Comparison of ENCODE assay signal across 12 cellular contexts in the genomic region with DNA sequence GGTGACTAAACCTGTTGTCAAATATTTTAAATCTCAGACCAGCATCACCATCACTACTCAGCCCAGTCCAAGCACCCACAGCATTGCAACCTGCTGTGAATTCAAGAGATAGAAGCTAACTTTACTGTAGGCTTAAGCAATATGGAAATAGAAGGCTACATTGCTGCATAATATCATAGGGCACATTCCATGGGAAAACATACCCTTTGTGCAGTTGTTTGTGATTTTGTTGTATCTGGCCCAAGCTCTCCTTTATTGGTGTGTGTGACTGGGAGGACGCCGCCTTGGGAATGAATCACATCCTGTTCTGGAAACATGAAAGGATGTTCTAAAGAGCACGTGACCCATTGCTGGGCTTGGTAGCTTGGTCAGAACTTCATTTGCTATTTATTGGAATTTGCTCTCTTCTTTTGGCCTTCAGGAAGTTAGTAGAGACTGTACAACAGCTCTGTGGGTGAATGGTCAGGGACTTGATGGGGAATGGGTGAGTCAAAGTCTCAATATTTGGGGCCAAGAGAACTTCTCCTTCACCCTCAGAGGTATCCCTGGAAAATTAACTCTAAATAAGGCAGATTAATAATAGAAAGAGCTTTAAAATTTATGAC.
DNase-seq lines count a peak whose midpoint lies in the region; ATAC-seq and TF ChIP-seq lines count a peak whose summit lies in the region.
"Had no signal": no experiment of that assay in that cellular context is flagged by ENCODE, and none has a peak within 500 bp of the region (broad histone marks: within the 10 kb centered on the region; RNA-seq: fewer than 3 reads in every experiment).

No MANE protein-coding gene starts in this region.

- no peaks in the 10 kb centered on the region for H3K79me2 ChIP-seq in osteoblast (ENCODE audit: insufficient read depth, low read length)

- peak overlapping the region in 3 of 4 donors; percentile 34 to 84 (median 77) for H3K27ac ChIP-seq in Peyer's patch
- H3K27ac ChIP-seq in osteoblast (ENCODE audit: low read depth, low read length), result peak overlapping the region; percentile 58
- no peak overlapping the region for H3K27ac ChIP-seq in prostate gland
- H3K27ac ChIP-seq: testis had no signal

- peak; percentile 75 for DNase-seq in Daoy (ENCODE audit: low read depth)
- DNase-seq in Peyer's patch, result peak in 2 of 3 donors; percentile 63 to 76
- DNase-seq in osteoblast (ENCODE audit: insufficient read length, low spot score, missing footprints), result peak; percentile 61
- DNase-seq in OCI-M2 (lab: John Stamatoyannopoulos, UW; ENCODE audit: unreplicated experiment), result no peak
- no peak for DNase-seq in prostate gland (ENCODE audit: low spot score)
- no peak for DNase-seq in T-cell
- no peak for DNase-seq in activated CD8-positive, alpha-beta memory T cell treated with anti-CD3 and anti-CD28 coated beads for 24 hours
- DNase-seq: NCI-H1436, SHP77 treated with DMSO at 0.1 percent for 48 hours, testis had no signal

- POLR2A ChIA-PET in T-cell (lab: Charles Lee), result no interaction called here

- H2AFZ ChIP-seq in osteoblast (ENCODE audit: low read length), result peak overlapping the region; percentile 5

- no peak overlapping the region for H3K27ac Mint-ChIP-seq in T-cell

- CTCF ChIA-PET in T-cell (lab: Charles Lee), result no interaction called here

- no peak for TF ChIP-seq POLR2A in Peyer's patch (IDR thresholded peaks at IDR 0.05)
- no peak for TF ChIP-seq POLR2A in prostate gland (IDR thresholded peaks at IDR 0.05)

- no peaks in the 10 kb centered on the region for H4K20me1 ChIP-seq in osteoblast (ENCODE audit: insufficient read depth, low read length)

- H3K4me1 ChIP-seq in Peyer's patch (peaks cover 0 to 6% (median 2%) of the 10 kb centered on the region in 4 donors), osteoblast (ENCODE audit: insufficient read depth, low read length) (peaks cover 34% of the 10 kb centered on the region), prostate gland (replicated peaks) (no peaks in the 10 kb centered on the region)
- H3K4me1 ChIP-seq: testis had no signal

- TF ChIP-seq CTCF in Peyer's patch (IDR thresholded peaks at IDR 0.05), result no peak
- TF ChIP-seq CTCF in osteoblast (IDR thresholded peaks at IDR 0.05; ENCODE audit: extremely low read depth, low read depth, low read length), result no peak
- TF ChIP-seq CTCF in prostate gland (IDR thresholded peaks at IDR 0.05), result no peak

- intact Hi-C loops in prostate gland (cut with DNase I), result no loop called here

- no peaks in the 10 kb centered on the region for H3K36me3 Mint-ChIP-seq in T-cell

- ATAC-seq in esophagus mucosa (peak; percentile 76), T-cell (replicated peaks in 1 of 4) (no peak)

- WGBS in prostate gland, result 74% methylated on average over 3 of the region's 3 CpGs

- H3K27me3 ChIP-seq in Peyer's patch (no peaks in the 10 kb centered on the region), osteoblast (ENCODE audit: insufficient read depth, low read length) (no peaks in the 10 kb centered on the region), prostate gland (replicated peaks; ENCODE audit: insufficient read depth) (no peaks in the 10 kb centered on the region)
- H3K27me3 ChIP-seq: testis had no signal

- no peaks in the 10 kb centered on the region for H3K9me3 ChIP-seq in Peyer's patch
- H3K9me3 ChIP-seq in osteoblast (ENCODE audit: low read depth, low read length), result no peaks in the 10 kb centered on the region
- no peaks in the 10 kb centered on the region for H3K9me3 ChIP-seq in prostate gland
- H3K9me3 ChIP-seq: testis had no signal

- H3K4me3 ChIP-seq in Peyer's patch, result no peak overlapping the region
- H3K4me3 ChIP-seq in osteoblast (ENCODE audit: insufficient read depth, low read length), result no peak overlapping the region
- H3K4me3 ChIP-seq in prostate gland, result no peak overlapping the region
- H3K4me3 ChIP-seq: testis had no signal

- no peaks in the 10 kb centered on the region for H3K4me1 Mint-ChIP-seq in T-cell
- H3K4me1 Mint-ChIP-seq: central memory CD8-positive, alpha-beta T cell had no signal

- peaks cover 16 to 27% of the 10 kb centered on the region in 2 donors for H3K27me3 Mint-ChIP-seq in T-cell

- no peaks in the 10 kb centered on the region for H3K9me3 Mint-ChIP-seq in T-cell

- peak overlapping the region; percentile 14 for H3K4me2 ChIP-seq in osteoblast (ENCODE audit: insufficient read depth, low read length)

- no peak overlapping the region for H3K4me3 Mint-ChIP-seq in T-cell
- H3K4me3 Mint-ChIP-seq: central memory CD8-positive, alpha-beta T cell had no signal

- H3K36me3 ChIP-seq in Peyer's patch (no peaks in the 10 kb centered on the region), osteoblast (ENCODE audit: insufficient read depth, low read length) (no peaks in the 10 kb centered on the region), prostate gland (no peaks in the 10 kb centered on the region)

Comparison
In these comparisons a context has a peak if more than half of its experiments do, and no peak if none do; other contexts are left out.
1. DNase-seq: peak in Daoy (single experiment), Peyer's patch (2 of 3) and osteoblast (single experiment); none in OCI-M2 (single experiment), prostate gland (single experiment), T-cell (0 of 34) and activated CD8-positive, alpha-beta memory T cell treated with anti-CD3 and anti-CD28 coated beads for 24 hours (single experiment).
2. H3K27ac ChIP-seq: peak in Peyer's patch (3 of 4) and osteoblast (single experiment); none in prostate gland (0 of 2).